Comparison of ENCODE assay signal across 8 cellular contexts in the genomic region with DNA sequence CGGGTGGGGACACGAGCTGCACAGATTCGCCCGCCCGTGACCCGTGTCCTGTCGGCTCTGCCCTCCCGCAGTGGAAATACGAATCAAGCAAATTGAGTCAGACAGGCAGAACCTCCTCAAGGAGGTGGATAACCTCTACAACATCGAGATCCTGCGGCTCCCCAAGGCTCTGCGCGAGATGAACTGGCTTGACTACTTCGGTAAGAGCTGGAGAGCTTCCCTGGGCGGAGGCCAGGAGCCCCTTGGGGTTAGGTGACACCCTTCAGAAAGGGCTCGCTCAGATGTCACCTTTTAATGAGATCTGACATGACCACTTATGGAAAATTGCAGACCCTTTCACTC. TPM values are rescaled to one million over a fixed set of nuclear protein-coding genes. Genes with fewer than 3 reads are reported as not detected.
DNase-seq lines count a peak whose midpoint lies in the region; ATAC-seq and TF ChIP-seq lines count a peak whose summit lies in the region.

No MANE protein-coding gene starts in this region.

- peaks cover 42% of the 10 kb centered on the region for H3K4me1 Mint-ChIP-seq in activated CD4-positive, alpha-beta T cell treated with anti-CD3 and anti-CD28 coated beads, Interleukin-2, amount 10 ng/mL, durations not matched to agents 24 days and 14 days
- peaks cover 31% of the 10 kb centered on the region for H3K4me1 Mint-ChIP-seq in activated CD8-positive, alpha-beta T cell treated with anti-CD3 and anti-CD28 coated beads for 36 hours (ENCODE audit: low read depth)

- POLR2A ChIA-PET in activated CD8-positive, alpha-beta T cell treated with anti-CD3 and anti-CD28 coated beads for 36 hours (lab: Charles Lee): interaction anchor here (0.6 to 1.7 kb wide), 9 partner anchors 9 to 218 kb away, joined by 3 to 13 read pairs (median 4); partner anchors contain the start of genes C1orf122, MTF1, YRDC and ZC3H12A

- ATAC-seq in activated CD8-positive, alpha-beta T cell treated with anti-CD3 and anti-CD28 coated beads for 36 hours: no peak
- no peak for ATAC-seq in GM21526 (IDR thresholded peaks at IDR 0.05; ENCODE audit: low FRiP score, unreplicated experiment)

- H3K36me3 ChIP-seq in suprapubic skin: peaks cover 3% of the 10 kb centered on the region

- peaks cover 38% of the 10 kb centered on the region for H3K36me3 Mint-ChIP-seq in activated CD4-positive, alpha-beta T cell treated with anti-CD3 and anti-CD28 coated beads, Interleukin-2, amount 10 ng/mL, durations not matched to agents 24 days and 14 days (ENCODE audit: low read depth)
- H3K36me3 Mint-ChIP-seq in activated CD8-positive, alpha-beta T cell treated with anti-CD3 and anti-CD28 coated beads for 36 hours (ENCODE audit: low read depth): peaks cover 44% of the 10 kb centered on the region

- peak overlapping the region; percentile 99 for H3K4me3 Mint-ChIP-seq in activated CD4-positive, alpha-beta T cell treated with anti-CD3 and anti-CD28 coated beads, Interleukin-2, amount 10 ng/mL, durations not matched to agents 24 days and 14 days
- H3K4me3 Mint-ChIP-seq in activated CD8-positive, alpha-beta T cell treated with anti-CD3 and anti-CD28 coated beads for 36 hours: peak overlapping the region; percentile 98

- no peaks in the 10 kb centered on the region for H3K27me3 ChIP-seq in suprapubic skin

- no peak for DNase-seq in activated CD4-positive, alpha-beta T cell treated with anti-CD3 and anti-CD28 coated beads, Interleukin-2, amount 10 ng/mL, durations not matched to agents 24 days and 14 days
- no peak for DNase-seq in activated CD4-positive, alpha-beta T cell treated with anti-CD3 and anti-CD28 coated beads, Interleukin-2, amount 50 U/mL, for 48 hours
- DNase-seq in activated CD8-positive, alpha-beta T cell treated with anti-CD3 and anti-CD28 coated beads for 36 hours: peak; percentile 46
- DNase-seq in iris pigment epithelial cell (ENCODE audit: low read depth) (peak; percentile 10), suprapubic skin (ENCODE audit: low spot score in 2 of 2) (no peak), G401 (ENCODE audit: low spot score) (no peak)
- DNase-seq in central memory CD4-positive, alpha-beta T cell: no peak

- TF ChIP-seq CTCF in activated CD8-positive, alpha-beta T cell treated with anti-CD3 and anti-CD28 coated beads for 36 hours (IDR thresholded peaks at IDR 0.05): no peak
- TF ChIP-seq CTCF in suprapubic skin (IDR thresholded peaks at IDR 0.05): no peak

- in situ Hi-C loops in G401 (cut with HindIII; ENCODE audit: low sequenced_read_pairs): no loop called here

- no peaks in the 10 kb centered on the region for H3K9me3 Mint-ChIP-seq in activated CD4-positive, alpha-beta T cell treated with anti-CD3 and anti-CD28 coated beads, Interleukin-2, amount 10 ng/mL, durations not matched to agents 24 days and 14 days
- no peaks in the 10 kb centered on the region for H3K9me3 Mint-ChIP-seq in activated CD8-positive, alpha-beta T cell treated with anti-CD3 and anti-CD28 coated beads for 36 hours

- peaks cover 2% of the 10 kb centered on the region for H3K27me3 Mint-ChIP-seq in activated CD4-positive, alpha-beta T cell treated with anti-CD3 and anti-CD28 coated beads, Interleukin-2, amount 10 ng/mL, durations not matched to agents 24 days and 14 days
- no peaks in the 10 kb centered on the region for H3K27me3 Mint-ChIP-seq in activated CD8-positive, alpha-beta T cell treated with anti-CD3 and anti-CD28 coated beads for 36 hours

- TF ChIP-seq POLR2A in suprapubic skin (IDR thresholded peaks at IDR 0.05): no peak

- CTCF ChIA-PET in activated CD8-positive, alpha-beta T cell treated with anti-CD3 and anti-CD28 coated beads for 36 hours (lab: Charles Lee): interaction anchor here (0.9 to 5.3 kb wide), 7 partner anchors 9 to 168 kb away, joined by 3 to 39 read pairs (median 4); partner anchors contain the start of genes C1orf122, MTF1 and YRDC

- 0% methylated on average over 13 of the region's 16 CpGs for WGBS in suprapubic skin

- H3K9me3 ChIP-seq in suprapubic skin: no peaks in the 10 kb centered on the region

- H3K27ac Mint-ChIP-seq in activated CD4-positive, alpha-beta T cell treated with anti-CD3 and anti-CD28 coated beads, Interleukin-2, amount 10 ng/mL, durations not matched to agents 24 days and 14 days: peak overlapping the region; percentile 93
- H3K27ac Mint-ChIP-seq in activated CD8-positive, alpha-beta T cell treated with anti-CD3 and anti-CD28 coated beads for 36 hours: peak overlapping the region; percentile 87

- peak overlapping the region; percentile 78 for H3K4me3 ChIP-seq in suprapubic skin

- H3K27ac ChIP-seq in suprapubic skin: no peak overlapping the region

- TF ChIP-seq EP300 in suprapubic skin (IDR thresholded peaks at IDR 0.05): no peak

- H3K4me1 ChIP-seq in suprapubic skin: peaks cover 34% of the 10 kb centered on the region

- intact Hi-C loops in activated CD4-positive, alpha-beta T cell treated with anti-CD3 and anti-CD28 coated beads, Interleukin-2, amount 10 ng/mL, durations not matched to agents 24 days and 14 days (cut with micrococcal nuclease): loop anchor here (1.0 to 10.0 kb wide), 6 partner anchors 115 to 1162 kb away; partner anchors contain the start of genes MTF1, RRAGC, SF3A3 and SNIP1
- intact Hi-C loops in activated CD8-positive, alpha-beta T cell treated with anti-CD3 and anti-CD28 coated beads for 36 hours (cut with micrococcal nuclease): loop anchor here (5.0 kb wide), 1 partner anchor 159 kb away; no protein-coding TSS in a partner anchor

RNA-seq across cellular contexts. Expression of gene CDCA8, which starts 0.5 kb away (rescaled TPM):
- 35.6 and 35.9 TPM in 2 replicates for total RNA-seq in activated CD4-positive, alpha-beta T cell treated with anti-CD3 and anti-CD28 coated beads, Interleukin-2, amount 10 ng/mL, durations not matched to agents 24 days and 14 days
- total RNA-seq in activated CD8-positive, alpha-beta T cell treated with anti-CD3 and anti-CD28 coated beads for 36 hours: 10 to 100 TPM; 53.7 to 56.0 TPM
- total RNA-seq in suprapubic skin: 1 to 10 TPM; 2.7 to 6.2 (median 4.4) TPM
- 18.9 and 20.3 TPM in 2 replicates for total RNA-seq in G401 (2014; rRNA removed; shearing (Covaris generic))

RNA-seq across cellular contexts. Expression of gene RSPO1, which starts 58.1 kb away (rescaled TPM):
- not detected in 2 replicates for total RNA-seq in activated CD4-positive, alpha-beta T cell treated with anti-CD3 and anti-CD28 coated beads, Interleukin-2, amount 10 ng/mL, durations not matched to agents 24 days and 14 days
- total RNA-seq in activated CD8-positive, alpha-beta T cell treated with anti-CD3 and anti-CD28 coated beads for 36 hours: not detected
- 1 to 10 TPM; 2.1 to 9.7 (median 6.7) TPM for total RNA-seq in suprapubic skin
- 0.07 TPM in 1 of 2 replicates, not detected in the other for total RNA-seq in G401 (2014; rRNA removed; shearing (Covaris generic))

Comparison
In these comparisons a context has a peak if more than half of its experiments do, and no peak if none do; other contexts are left out.
1. DNase-seq: peak in activated CD8-positive, alpha-beta T cell treated with anti-CD3 and anti-CD28 coated beads for 36 hours (single experiment) and iris pigment epithelial cell (single experiment); none in activated CD4-positive, alpha-beta T cell treated with anti-CD3 and anti-CD28 coated beads, Interleukin-2, amount 10 ng/mL, durations not matched to agents 24 days and 14 days (single experiment), activated CD4-positive, alpha-beta T cell treated with anti-CD3 and anti-CD28 coated beads, Interleukin-2, amount 50 U/mL, for 48 hours (0 of 2), suprapubic skin (0 of 2), central memory CD4-positive, alpha-beta T cell (single experiment) and G401 (single experiment).